19 cellular contexts compared by ENCODE assay signal in the genomic region with DNA sequence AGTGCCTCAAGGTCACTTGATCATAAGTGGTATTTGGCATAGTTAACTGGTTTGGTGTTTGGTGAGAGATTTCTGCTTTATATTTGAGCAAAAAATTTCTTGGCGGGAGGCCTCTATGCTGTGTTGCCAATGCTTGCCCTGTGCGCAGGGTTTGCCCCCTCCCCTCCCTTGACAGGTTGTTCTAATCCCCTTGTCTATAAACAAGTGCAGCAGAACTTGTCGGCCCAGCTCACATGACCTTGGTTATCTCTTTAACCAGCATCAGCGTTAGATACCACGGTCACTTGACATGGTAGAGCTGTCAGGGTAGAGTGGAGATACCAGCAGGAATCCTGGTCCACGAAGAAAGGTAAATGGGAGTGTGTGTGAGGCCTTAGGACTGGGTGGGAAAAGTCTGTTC. TPM values are rescaled to one million over a fixed set of nuclear protein-coding genes. Genes with fewer than 3 reads are reported as not detected.
DNase-seq lines count a peak whose midpoint lies in the region; ATAC-seq and TF ChIP-seq lines count a peak whose summit lies in the region.
"Had no signal": no experiment of that assay in that cellular context is flagged by ENCODE, and none has a peak within 500 bp of the region (broad histone marks: within the 10 kb centered on the region; RNA-seq: fewer than 3 reads in every experiment).

No MANE protein-coding gene starts in this region.

- no peak overlapping the region for H3K4me3 ChIP-seq in adrenal gland
- no peak overlapping the region for H3K4me3 ChIP-seq in right cardiac atrium (ENCODE audit: low read length)
- H3K4me3 ChIP-seq: esophagus squamous epithelium had no signal

- 36 to 74% (median 45%) methylated on average over 6 of the region's 6 CpGs for WGBS in adrenal gland, 4 donors
- 50% methylated on average over 6 of the region's 6 CpGs for WGBS in right cardiac atrium

- H3K27me3 Mint-ChIP-seq in CD4-positive, alpha-beta T cell = no peaks in the 10 kb centered on the region
- H3K27me3 Mint-ChIP-seq in progenitor cell of endocrine pancreas (no peaks in the 10 kb centered on the region), osteocyte (ENCODE audit: unreplicated experiment) (no peaks in the 10 kb centered on the region), HFFc6 (ENCODE audit: insufficient read depth) (no peaks in the 10 kb centered on the region; the same call in 1 of the 2 replicates)
- H3K27me3 Mint-ChIP-seq: activated CD4-positive, alpha-beta memory T cell treated with anti-CD3 and anti-CD28 coated beads for 36 hours; activated naive CD4-positive, alpha-beta T cell treated with anti-CD3 and anti-CD28 coated beads, Interleukin-2, amount 50 U/mL, for 24 hours; stimulated activated memory B cell treated with anti-CD40 and anti-IgM and Interleukin-4, amounts not matched to agents 10 μg/mL and 1 μg/mL and 100 μg/mL, for 72 hours had no signal

- H3K9me3 ChIP-seq in CD4-positive, alpha-beta T cell (ENCODE audit: control insufficient read depth, low read length) = no peaks in the 10 kb centered on the region
- H3K9me3 ChIP-seq in adrenal gland (replicated peaks in 1 of 3) = no peaks in the 10 kb centered on the region
- no peaks in the 10 kb centered on the region for H3K9me3 ChIP-seq in right cardiac atrium (ENCODE audit: control insufficient read depth, low read length)
- H3K9me3 ChIP-seq: Caco-2, esophagus squamous epithelium had no signal

- TF ChIP-seq POLR2A in adrenal gland (IDR thresholded peaks at IDR 0.05) = no peak

- POLR2A ChIA-PET in CD4-positive, alpha-beta T cell (lab: Charles Lee) = no interaction called here

- CTCF ChIA-PET in CD4-positive, alpha-beta T cell (lab: Charles Lee) = no interaction called here

- H3K4me1 Mint-ChIP-seq in CD4-positive, alpha-beta T cell (ENCODE audit: low read depth) = peaks cover 78% of the 10 kb centered on the region
- H3K4me1 Mint-ChIP-seq in progenitor cell of endocrine pancreas (ENCODE audit: low read depth) = peaks cover 29% of the 10 kb centered on the region
- H3K4me1 Mint-ChIP-seq in osteocyte (ENCODE audit: unreplicated experiment) = peaks cover 52% of the 10 kb centered on the region
- H3K4me1 Mint-ChIP-seq in HFFc6 (ENCODE audit: low read depth) = peaks cover 53% of the 10 kb centered on the region

- H3K4me3 Mint-ChIP-seq in CD4-positive, alpha-beta T cell = peak overlapping the region; percentile 23
- no peak overlapping the region for H3K4me3 Mint-ChIP-seq in progenitor cell of endocrine pancreas (ENCODE audit: low read depth)
- no peak overlapping the region for H3K4me3 Mint-ChIP-seq in osteocyte (ENCODE audit: unreplicated experiment)
- H3K4me3 Mint-ChIP-seq in HFFc6 = no peak overlapping the region
- H3K4me3 Mint-ChIP-seq: activated CD4-positive, alpha-beta memory T cell treated with anti-CD3 and anti-CD28 coated beads for 36 hours; activated naive CD4-positive, alpha-beta T cell treated with anti-CD3 and anti-CD28 coated beads, Interleukin-2, amount 50 U/mL, for 24 hours; neural crest cell; stimulated activated memory B cell treated with anti-CD40 and anti-IgM and Interleukin-4, amounts not matched to agents 10 μg/mL and 1 μg/mL and 100 μg/mL, for 72 hours had no signal

- peaks cover 34% of the 10 kb centered on the region for H3K36me3 Mint-ChIP-seq in CD4-positive, alpha-beta T cell (ENCODE audit: low read depth)
- H3K36me3 Mint-ChIP-seq in progenitor cell of endocrine pancreas (ENCODE audit: insufficient read depth) (no peaks in the 10 kb centered on the region), osteocyte (ENCODE audit: unreplicated experiment) (no peaks in the 10 kb centered on the region), HFFc6 (ENCODE audit: low read depth) (no peaks in the 10 kb centered on the region; the same call in 1 of the 2 replicates)

- no peak for DNase-seq in CD4-positive, alpha-beta T cell
- peak in 2 of 7 donors; percentile 28 to 50 for DNase-seq in adrenal gland
- peak in 1 of 3 donors; percentile 65 for DNase-seq in right cardiac atrium
- DNase-seq in progenitor cell of endocrine pancreas (ENCODE audit: low spot score, unreplicated experiment) = no peak
- no peak for DNase-seq in osteocyte (ENCODE audit: extremely low spot score, unreplicated experiment)
- DNase-seq in HFFc6 = no peak
- DNase-seq in NCI-H1417 treated with DMSO at 0.1 percent for 48 hours (lab: John Stamatoyannopoulos, UW) = no peak
- DNase-seq in DMS79 (lab: John Stamatoyannopoulos, UW) = no peak
- DNase-seq: activated CD4-positive, alpha-beta memory T cell treated with anti-CD3 and anti-CD28 coated beads for 36 hours; activated T-cell treated with anti-CD3 and anti-CD28 coated beads, Interleukin-2, amount 50 U/mL, for 48 hours; esophagus squamous epithelium; NCI-H345; SW 1271; WERI-Rb-1 had no signal

- H3K36me3 ChIP-seq in adrenal gland (replicated peaks in 1 of 2) = no peaks in the 10 kb centered on the region

- H3K4me1 ChIP-seq in adrenal gland (replicated peaks in 1 of 2) (peaks cover 45 to 57% of the 10 kb centered on the region in 2 donors), right cardiac atrium (ENCODE audit: control insufficient read depth, insufficient read depth, low read length) (peaks cover 32% of the 10 kb centered on the region)

- no peak for ATAC-seq in CD4-positive, alpha-beta T cell (ENCODE audit: poor library complexity)
- peak; percentile 27 to 34 for ATAC-seq in right cardiac atrium
- ATAC-seq: stimulated activated memory B cell treated with anti-CD40 and anti-IgM and Interleukin-4, amounts not matched to agents 10 μg/mL and 1 μg/mL and 100 μg/mL, for 72 hours had no signal

- H3K27ac ChIP-seq in CD4-positive, alpha-beta T cell (ENCODE audit: low read depth, low read length) = no peak overlapping the region
- H3K27ac ChIP-seq in adrenal gland = peak overlapping the region in 4 of 5 donors; percentile 5 to 81 (median 62)
- peak overlapping the region; percentile 62 for H3K27ac ChIP-seq in right cardiac atrium (ENCODE audit: low read length)
- H3K27ac ChIP-seq: WERI-Rb-1 had no signal

- intact Hi-C loops in CD4-positive, alpha-beta T cell (cut with DNase I, micrococcal nuclease) = no loop called here
- intact Hi-C loops in adrenal gland (cut with DNase I) (no loop called here), right cardiac atrium (cut with DNase I) (no loop called here)

- TF ChIP-seq CTCF in CD4-positive, alpha-beta T cell (IDR thresholded peaks at IDR 0.05) = no peak
- TF ChIP-seq CTCF in adrenal gland (IDR thresholded peaks at IDR 0.05) = no peak
- no peak for TF ChIP-seq CTCF in progenitor cell of endocrine pancreas (IDR thresholded peaks at IDR 0.05; ENCODE audit: unreplicated experiment)
- TF ChIP-seq CTCF in osteocyte (IDR thresholded peaks at IDR 0.05) = no peak
- no peak for TF ChIP-seq CTCF in HFFc6 (IDR thresholded peaks at IDR 0.05)

- no peaks in the 10 kb centered on the region for H3K9me3 Mint-ChIP-seq in CD4-positive, alpha-beta T cell
- H3K9me3 Mint-ChIP-seq in progenitor cell of endocrine pancreas (ENCODE audit: low read depth) (no peaks in the 10 kb centered on the region), osteocyte (ENCODE audit: unreplicated experiment) (no peaks in the 10 kb centered on the region), HFFc6 (no peaks in the 10 kb centered on the region)
- H3K9me3 Mint-ChIP-seq: activated CD4-positive, alpha-beta memory T cell treated with anti-CD3 and anti-CD28 coated beads for 36 hours; activated naive CD4-positive, alpha-beta T cell treated with anti-CD3 and anti-CD28 coated beads, Interleukin-2, amount 50 U/mL, for 24 hours; neural crest cell; stimulated activated memory B cell treated with anti-CD40 and anti-IgM and Interleukin-4, amounts not matched to agents 10 μg/mL and 1 μg/mL and 100 μg/mL, for 72 hours had no signal

- H3K27ac Mint-ChIP-seq in CD4-positive, alpha-beta T cell = peak overlapping the region; percentile 48
- H3K27ac Mint-ChIP-seq in progenitor cell of endocrine pancreas = peak overlapping the region; percentile 26
- H3K27ac Mint-ChIP-seq in osteocyte (ENCODE audit: unreplicated experiment) = no peak overlapping the region
- no peak overlapping the region for H3K27ac Mint-ChIP-seq in HFFc6
- H3K27ac Mint-ChIP-seq: activated CD4-positive, alpha-beta memory T cell treated with anti-CD3 and anti-CD28 coated beads for 36 hours had no signal

- H3K27me3 ChIP-seq in CD4-positive, alpha-beta T cell (ENCODE audit: control insufficient read depth, insufficient read depth, low read length) = no peaks in the 10 kb centered on the region
- H3K27me3 ChIP-seq in adrenal gland (no peaks in the 10 kb centered on the region), right cardiac atrium (ENCODE audit: control insufficient read depth, insufficient read depth) (no peaks in the 10 kb centered on the region)
- H3K27me3 ChIP-seq: esophagus squamous epithelium had no signal

RNA-seq across cellular contexts. Expression of a gene that starts 35.6 kb away (rescaled TPM):
- total RNA-seq in CD4-positive, alpha-beta T cell = 10 to 100 TPM; 18.4 to 21.0 TPM
- total RNA-seq in adrenal gland (10 to 100 TPM; 27.0 to 39.7 (median 36.2) TPM), right cardiac atrium (10 to 100 TPM; 31.3 to 45.3 (median 41.1) TPM), progenitor cell of endocrine pancreas (55.5 and 59.1 TPM in 2 replicates), osteocyte (31.8 and 33.4 TPM in 2 replicates)
- polyA plus RNA-seq in adrenal gland (10 to 100 TPM in 2 of 3 donors, 1 to 10 TPM in 1; 7.3 to 24.4 (median 15.2) TPM), right cardiac atrium (20.0 TPM)
- total RNA-seq in HFFc6 (2021; fragmentation: NEBNext Ultra II Directional; extraction: Animal tissue kit (Norgen Biotek cat#: 25700)) = 10 to 100 TPM; 26.4 to 29.9 (median 27.9) TPM

RNA-seq across cellular contexts. Expression of a gene that starts 42.5 kb away (rescaled TPM):
- not detected for total RNA-seq in CD4-positive, alpha-beta T cell
- total RNA-seq in adrenal gland (1 to 10 TPM in 5 of 8 donors, under 1 TPM in 1, not detected in 2; 0.52 to 1.8 (median 1.2) TPM), right cardiac atrium (10 to 100 TPM in 1 of 4 donors, 1 to 10 TPM in 3; 1.6 to 10.1 (median 8.7) TPM), progenitor cell of endocrine pancreas (39.4 and 39.7 TPM in 2 replicates), osteocyte (2.5 and 2.6 TPM in 2 replicates)
- polyA plus RNA-seq in adrenal gland (1 to 10 TPM in 1 of 3 donors, under 1 TPM in 2; 0.33 to 4.5 (median 0.64) TPM), right cardiac atrium (3.2 TPM)
- under 1 TPM; 0.34 to 0.72 (median 0.41) TPM for total RNA-seq in HFFc6 (2021; fragmentation: NEBNext Ultra II Directional; extraction: Animal tissue kit (Norgen Biotek cat#: 25700))
- total RNA-seq: MCF 10A had no signal

Comparison
In these comparisons a context has a peak if more than half of its experiments do, and no peak if none do; other contexts are left out.
1. H3K27ac Mint-ChIP-seq: peak in CD4-positive, alpha-beta T cell (single experiment) and progenitor cell of endocrine pancreas (single experiment); none in osteocyte (single experiment) and HFFc6 (single experiment).